8 cellular contexts compared by ENCODE assay signal in the genomic region with DNA sequence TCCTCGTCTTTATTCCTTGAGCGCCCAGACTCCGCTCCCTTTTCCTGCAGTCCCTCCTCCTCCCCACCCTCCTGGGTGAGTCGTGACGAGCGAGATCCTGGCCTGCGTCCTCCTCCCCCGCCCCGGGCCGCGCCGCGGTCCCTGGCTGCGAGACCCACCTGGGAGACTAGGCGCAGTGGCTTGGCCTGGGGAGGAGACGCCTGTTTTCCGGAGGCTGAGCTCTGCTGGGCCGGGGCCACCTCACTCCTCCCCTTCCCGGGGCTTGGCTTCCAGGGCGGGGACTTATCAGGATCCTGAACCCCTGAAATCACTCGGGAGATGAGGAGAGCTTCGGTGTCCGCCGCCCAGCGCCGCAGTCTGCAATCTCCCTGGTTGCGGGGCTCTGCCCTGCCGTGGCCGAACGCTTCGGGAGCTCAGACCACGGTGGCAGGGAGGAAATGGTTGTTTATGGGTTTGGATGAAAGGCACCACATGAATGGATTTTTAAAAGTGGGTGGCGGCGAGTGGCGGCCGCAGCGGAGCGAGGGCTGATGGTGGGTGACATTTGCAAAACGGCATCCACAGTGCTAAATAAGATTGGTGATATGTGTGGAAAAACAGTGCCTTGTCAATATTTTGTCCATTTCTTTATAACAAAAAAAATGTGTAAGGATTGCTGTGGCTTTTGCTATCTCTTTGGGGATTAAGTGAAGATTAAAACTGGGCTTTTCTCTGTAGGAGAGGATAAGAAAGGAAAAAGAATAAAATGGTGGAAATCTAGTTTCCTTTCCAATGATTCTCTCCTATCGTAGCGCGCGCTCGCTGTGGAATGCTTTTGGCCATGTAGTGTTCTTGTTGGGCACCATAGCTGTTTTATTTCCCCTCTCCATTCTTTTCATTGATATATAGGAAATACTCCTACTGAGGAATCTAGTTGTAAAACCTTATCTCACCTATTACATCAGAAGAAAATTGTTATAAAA. TPM values are rescaled to one million over a fixed set of nuclear protein-coding genes. Genes with fewer than 3 reads are reported as not detected.
A peak's percentile ranks its signal among the peaks of the same experiment; 100 is the strongest.
DNase-seq lines count a peak whose midpoint lies in the region; ATAC-seq and TF ChIP-seq lines count a peak whose summit lies in the region.

No MANE protein-coding gene starts in this region.

- CTCF ChIA-PET in AG04450 (lab: Charles Lee): interaction anchor here (0.9 to 2.9 kb wide), 3 partner anchors 10 to 121 kb away, joined by 3 to 14 read pairs (median 4); partner anchors contain the start of gene TOR2A

- H3K4me1 ChIP-seq in body of pancreas (peaks cover 24% of the 10 kb centered on the region), iPS-18a (ENCODE audit: control insufficient read depth, low read depth, low read length) (peaks cover 7% of the 10 kb centered on the region), sigmoid colon (peaks cover 0 to 26% (median 14%) of the 10 kb centered on the region in 4 donors)

- TF ChIP-seq CTCF in AG04450 (IDR thresholded peaks at IDR 0.05; ENCODE audit: low read depth, low read length) (no peak), body of pancreas (IDR thresholded peaks at IDR 0.05) (no peak), sigmoid colon (IDR thresholded peaks at IDR 0.05) (no peak)

- no peaks in the 10 kb centered on the region for H3K9me3 Mint-ChIP-seq in T-helper 2 cell treated with Interferon-gamma antibody and Interleukin-4, amounts not matched to agents 5 μg/mL and 100 μg/mL, for 36 hours

- H3K9me3 ChIP-seq in AG04450 (ENCODE audit: control insufficient read depth, insufficient read depth, low read length) (no peaks in the 10 kb centered on the region; the same call in 1 of the 2 replicates), body of pancreas (no peaks in the 10 kb centered on the region), iPS-18a (ENCODE audit: control insufficient read depth, low read depth, low read length) (no peaks in the 10 kb centered on the region), sigmoid colon (no peaks in the 10 kb centered on the region)

- WGBS in body of pancreas, 2 donors: 9 to 29% methylated on average over 16 to 43 of the region's 44 CpGs
- 8 to 10% methylated on average over 44 of the region's 44 CpGs for WGBS in sigmoid colon, 2 donors

- H3K36me3 ChIP-seq in body of pancreas (replicated peaks in 1 of 2; ENCODE audit: insufficient read depth in 1 of 2, low read depth in 2 of 2) (no peaks in the 10 kb centered on the region), iPS-18a (ENCODE audit: control insufficient read depth, low read depth, low read length) (no peaks in the 10 kb centered on the region), sigmoid colon (no peaks in the 10 kb centered on the region)

- peak overlapping the region; percentile 51 for H3K9ac ChIP-seq in iPS-18a (ENCODE audit: low read length)

- peaks cover 29% of the 10 kb centered on the region for H3K27me3 Mint-ChIP-seq in T-helper 2 cell treated with Interferon-gamma antibody and Interleukin-4, amounts not matched to agents 5 μg/mL and 100 μg/mL, for 36 hours (ENCODE audit: low read depth)

- DNase-seq in AG04450 (ENCODE audit: low read depth, low spot score) (no peak), HS-5 (ENCODE audit: low read depth) (peak; percentile 54), body of pancreas (peak; percentile 53 to 67 (median 64)), sigmoid colon (peak; percentile 91)
- peak; percentile 37 for DNase-seq in T-helper 2 cell treated with Interferon-gamma antibody and Interleukin-4, amounts not matched to agents 5 μg/mL and 100 μg/mL, for 36 hours (ENCODE audit: low spot score)

- POLR2A ChIA-PET in AG04450 (lab: Yijun Ruan, JAX): interaction anchor here (0.6 to 2.3 kb wide), 8 partner anchors 14 to 167 kb away, joined by 3 to 6 read pairs (median 4); partner anchors contain the start of genes LRSAM1, RPL12 and TTC16

- H3K36me3 Mint-ChIP-seq in T-helper 2 cell treated with Interferon-gamma antibody and Interleukin-4, amounts not matched to agents 5 μg/mL and 100 μg/mL, for 36 hours (ENCODE audit: low read depth): no peaks in the 10 kb centered on the region

- peaks cover 5% of the 10 kb centered on the region for H3K27me3 ChIP-seq in AG04450 (ENCODE audit: control insufficient read depth, insufficient read depth, low read length)
- H3K27me3 ChIP-seq in body of pancreas: no peaks in the 10 kb centered on the region
- H3K27me3 ChIP-seq in iPS-18a (ENCODE audit: control insufficient read depth, insufficient read depth, low read length): peaks cover 35% of the 10 kb centered on the region
- no peaks in the 10 kb centered on the region for H3K27me3 ChIP-seq in sigmoid colon

- ATAC-seq in body of pancreas (peak; percentile 16), HG03135 (IDR thresholded peaks at IDR 0.05; ENCODE audit: unreplicated experiment) (no peak), GM18868 (IDR thresholded peaks at IDR 0.05; ENCODE audit: unreplicated experiment) (no peak)

- H3K27ac ChIP-seq in AG04450 (ENCODE audit: low read depth, low read length) (peak overlapping the region; percentile 52), body of pancreas (peak overlapping the region; percentile 9 to 86 (median 76)), iPS-18a (ENCODE audit: low read length) (no peak overlapping the region), sigmoid colon (peak overlapping the region; percentile 91 to 94 (median 92))

- intact Hi-C loops in body of pancreas (cut with DNase I) (loop anchor here (5.0 kb wide), 1 partner anchor 164 kb away; the partner anchor contains the start of gene SH2D3C), sigmoid colon (cut with DNase I) (loop anchor here (5.0 kb wide), 4 partner anchors 104 to 319 kb away; partner anchors contain the start of genes CDK9, PIP5KL1, PTRH1 and TTC16)

- H3K4me1 Mint-ChIP-seq in T-helper 2 cell treated with Interferon-gamma antibody and Interleukin-4, amounts not matched to agents 5 μg/mL and 100 μg/mL, for 36 hours (ENCODE audit: low read depth): peaks cover 22% of the 10 kb centered on the region

- H3K4me3 ChIP-seq in AG04450 (ENCODE audit: low read depth, low read length) (peak overlapping the region; percentile 82), body of pancreas (peak overlapping the region; percentile 21 to 77), iPS-18a (ENCODE audit: low read length) (peak overlapping the region; percentile 86), sigmoid colon (peak overlapping the region; percentile 64 to 94 (median 84))

- peak overlapping the region; percentile 88 for H3K4me3 Mint-ChIP-seq in T-helper 2 cell treated with Interferon-gamma antibody and Interleukin-4, amounts not matched to agents 5 μg/mL and 100 μg/mL, for 36 hours

- TF ChIP-seq POLR2A in body of pancreas (IDR thresholded peaks at IDR 0.05) (peak in 2 of 3 donors; percentile 47 to 59), sigmoid colon (IDR thresholded peaks at IDR 0.05) (peak; percentile 25 to 45)

- no peak for TF ChIP-seq EP300 in sigmoid colon (IDR thresholded peaks at IDR 0.05)

- H3K27ac Mint-ChIP-seq in T-helper 2 cell treated with Interferon-gamma antibody and Interleukin-4, amounts not matched to agents 5 μg/mL and 100 μg/mL, for 36 hours: peak overlapping the region; percentile 67

RNA-seq across cellular contexts. Expression of gene STXBP1, which starts 1.2 kb away (rescaled TPM):
- polyA plus RNA-seq in AG04450 (2011; rRNA removed) (19.8 and 25.0 TPM in 2 replicates), sigmoid colon (1 to 10 TPM; 3.7 to 9.2 (median 9.0) TPM)
- 28.0 and 31.6 TPM in 2 replicates for polyA minus RNA-seq in AG04450 (2011; rRNA and poly(A)+ RNA removed)
- total RNA-seq in body of pancreas (10 to 100 TPM; 34.5 to 39.9 TPM), sigmoid colon (10 to 100 TPM; 32.3 to 97.2 (median 41.0) TPM)
